Comparison of ENCODE assay signal across 13 cellular contexts in genomic region chrX:110276778-110277177, GRCh38. TPM values are rescaled to one million over a fixed set of nuclear protein-coding genes. Genes with fewer than 3 reads are reported as not detected.
DNase-seq lines count a peak whose midpoint lies in the region; ATAC-seq lines count a peak whose summit lies in the region.
"Had no signal": no experiment of that assay in that cellular context is flagged by ENCODE, and none has a peak within 500 bp of the region (broad histone marks: within the 10 kb centered on the region; RNA-seq: fewer than 3 reads in every experiment).

No MANE protein-coding gene starts in this region.

- no peak overlapping the region for H3K4me3 Mint-ChIP-seq in stimulated activated memory B cell treated with anti-CD40 and anti-IgM and Interleukin-4, amounts not matched to agents 10 μg/mL and 1 μg/mL and 100 μg/mL, for 72 hours
- H3K4me3 Mint-ChIP-seq: stimulated activated naive CD8-positive, alpha-beta T cell treated with anti-CD3 and anti-CD28 coated beads, Interleukin-15, Interleukin-2, amounts not matched to agents 100 ng/mL and 50 ng/mL, for 24 hours had no signal

- H3K36me3 Mint-ChIP-seq in stimulated activated memory B cell treated with anti-CD40 and anti-IgM and Interleukin-4, amounts not matched to agents 10 μg/mL and 1 μg/mL and 100 μg/mL, for 72 hours = no peaks in the 10 kb centered on the region

- no peaks in the 10 kb centered on the region for H3K9me3 Mint-ChIP-seq in stimulated activated memory B cell treated with anti-CD40 and anti-IgM and Interleukin-4, amounts not matched to agents 10 μg/mL and 1 μg/mL and 100 μg/mL, for 72 hours

- no peaks in the 10 kb centered on the region for H3K4me1 ChIP-seq in aorta (ENCODE audit: control insufficient read depth in 1 of 2, insufficient read depth in 2 of 2, low read length in 2 of 2)

- peak; percentile 6 to 18 for DNase-seq in NOMO-1 (lab: John Stamatoyannopoulos, UW; ENCODE audit: unreplicated experiment in 2 of 2)
- no peak for DNase-seq in NOMO-1 treated with DMSO at 0.1 percent for 48 hours (lab: John Stamatoyannopoulos, UW; ENCODE audit: unreplicated experiment)
- no peak for DNase-seq in HT-29 (ENCODE audit: low spot score)
- no peak for DNase-seq in aorta
- no peak for DNase-seq in MG63
- DNase-seq: GF-D8, midbrain, NCI-H446 treated with DMSO at 0.1 percent for 48 hours had no signal

- intact Hi-C loops in aorta (cut with DNase I) = no loop called here

- H3K9me3 ChIP-seq in aorta (ENCODE audit: control insufficient read depth, low read length) = no peaks in the 10 kb centered on the region
- H3K9me3 ChIP-seq in MG63 = no peaks in the 10 kb centered on the region

- ATAC-seq in HG02610 (IDR thresholded peaks at IDR 0.05; ENCODE audit: unreplicated experiment) (peak; percentile 93), HG03457 (IDR thresholded peaks at IDR 0.05; ENCODE audit: unreplicated experiment) (peak; percentile 83), aorta (ENCODE audit: low FRiP score) (no peak)
- ATAC-seq in stimulated activated memory B cell treated with anti-CD40 and anti-IgM and Interleukin-4, amounts not matched to agents 10 μg/mL and 1 μg/mL and 100 μg/mL, for 72 hours = no peak

- H3K4me3 ChIP-seq in aorta (ENCODE audit: low read length in 2 of 2) (no peak overlapping the region), MG63 (no peak overlapping the region)
- H3K4me3 ChIP-seq: skin epidermis had no signal

- no peak overlapping the region for H3K27ac ChIP-seq in aorta (ENCODE audit: low read depth in 1 of 2, low read length in 2 of 2)
- H3K27ac ChIP-seq: skin epidermis had no signal

- 65 to 87% methylated on average over 2 of the region's 2 CpGs for WGBS in aorta, 2 donors

- H3K4me1 Mint-ChIP-seq in stimulated activated memory B cell treated with anti-CD40 and anti-IgM and Interleukin-4, amounts not matched to agents 10 μg/mL and 1 μg/mL and 100 μg/mL, for 72 hours = peaks cover 38% of the 10 kb centered on the region

- no peaks in the 10 kb centered on the region for H3K27me3 Mint-ChIP-seq in stimulated activated memory B cell treated with anti-CD40 and anti-IgM and Interleukin-4, amounts not matched to agents 10 μg/mL and 1 μg/mL and 100 μg/mL, for 72 hours
- H3K27me3 Mint-ChIP-seq: stimulated activated naive CD8-positive, alpha-beta T cell treated with anti-CD3 and anti-CD28 coated beads, Interleukin-15, Interleukin-2, amounts not matched to agents 100 ng/mL and 50 ng/mL, for 24 hours had no signal

- peak overlapping the region; percentile 12 for H3K27ac Mint-ChIP-seq in stimulated activated memory B cell treated with anti-CD40 and anti-IgM and Interleukin-4, amounts not matched to agents 10 μg/mL and 1 μg/mL and 100 μg/mL, for 72 hours
- H3K27ac Mint-ChIP-seq: stimulated activated naive CD8-positive, alpha-beta T cell treated with anti-CD3 and anti-CD28 coated beads, Interleukin-15, Interleukin-2, amounts not matched to agents 100 ng/mL and 50 ng/mL, for 24 hours had no signal

- H3K27me3 ChIP-seq in aorta (ENCODE audit: control insufficient read depth in 1 of 2, insufficient read depth in 2 of 2, low read length in 1 of 2) = no peaks in the 10 kb centered on the region
- H3K27me3 ChIP-seq in MG63 = no peaks in the 10 kb centered on the region

- H3K36me3 ChIP-seq in aorta (ENCODE audit: control insufficient read depth in 1 of 2, insufficient read depth in 2 of 2, low read length in 1 of 2) (no peaks in the 10 kb centered on the region), MG63 (no peaks in the 10 kb centered on the region)

RNA-seq across cellular contexts. Expression of gene AMMECR1, which starts 41.1 kb away (rescaled TPM):
- 12.8 and 13.2 TPM in 2 replicates for total RNA-seq in HT-29 (2014; rRNA removed; shearing (Covaris generic))
- total RNA-seq in aorta = 1 to 10 TPM; 3.6 to 4.0 TPM
- 1 to 10 TPM in 1 of 2 donors, under 1 TPM in 1; 0.92 to 1.0 TPM for polyA plus RNA-seq in aorta
- 9.5 and 11.4 TPM in 2 replicates for total RNA-seq in MG63 (2014; rRNA removed; shearing (Covaris generic); ENCODE audit: low replicate concordance)

Comparison
In these comparisons a context has a peak if more than half of its experiments do, and no peak if none do; other contexts are left out.
1. DNase-seq: peak in NOMO-1 (2 of 2); none in NOMO-1 treated with DMSO at 0.1 percent for 48 hours (single experiment), HT-29 (single experiment), aorta (0 of 2) and MG63 (single experiment).
2. ATAC-seq: peak in HG02610 (single experiment) and HG03457 (single experiment); none in stimulated activated memory B cell treated with anti-CD40 and anti-IgM and Interleukin-4, amounts not matched to agents 10 μg/mL and 1 μg/mL and 100 μg/mL, for 72 hours (single experiment) and aorta (single experiment).